Comparison of ENCODE assay signal across 26 cellular contexts in genomic region chr2:145690183-145690582, GRCh38.
"Had no signal": no experiment of that assay in that cellular context is flagged by ENCODE, and none has a peak within 500 bp of the region (broad histone marks: within the 10 kb centered on the region; RNA-seq: fewer than 3 reads in every experiment).

No MANE protein-coding gene starts in this region.

- H3K4me3 ChIP-seq: esophagus muscularis mucosa, lung, thyroid gland had no signal

- H3K9me3 ChIP-seq: esophagus muscularis mucosa, thyroid gland had no signal

- ATAC-seq: activated CD8-positive, alpha-beta memory T cell treated with anti-CD3 and anti-CD28 coated beads, Interleukin-2, amount 10 ng/mL, durations not matched to agents 7 days and 5 days; activated T-helper 17 cell treated with anti-CD3 and anti-CD28 coated beads, Interleukin-2, amount 50 U/mL, for 72 hours had no signal

- H3K27me3 ChIP-seq: esophagus muscularis mucosa, thyroid gland had no signal

- H3K4me1 ChIP-seq: esophagus muscularis mucosa, thyroid gland had no signal

- H3K27ac ChIP-seq: esophagus muscularis mucosa, thyroid gland had no signal

- DNase-seq: activated CD4-positive, alpha-beta memory T cell treated with anti-CD3 and anti-CD28 coated beads, Interleukin-2, amount 10 ng/mL, durations not matched to agents 7 days and 5 days; activated CD4-positive, alpha-beta T cell treated with anti-CD3 and anti-CD28 coated beads for 48 hours; activated CD4-positive, CD25-positive, alpha-beta regulatory T cell; activated CD8-positive, alpha-beta memory T cell treated with anti-CD3 and anti-CD28 coated beads, Interleukin-2, amount 10 ng/mL, durations not matched to agents 7 days and 5 days; activated naive CD4-positive, alpha-beta T cell; activated naive CD8-positive, alpha-beta T cell treated with anti-CD3 and anti-CD28 coated beads for 36 hours; activated T-cell treated with anti-CD3 and anti-CD28 coated beads, Interleukin-2, amount 50 U/mL, for 1 hour; cerebellar nuclear complex; effector CD8-positive, alpha-beta T cell; foreskin melanocyte; glutamatergic neuron; hypothalamus; midbrain; nephron progenitor cell; nucleus accumbens; posterior cingulate gyrus; retina; stimulated activated CD4-positive, alpha-beta T cell treated with anti-CD3 and anti-CD28 coated beads, Interleukin-12 subunit alpha, Interleukin-12 subunit beta, amount 100 ng/mL, for 4 hours; stimulated activated CD4-positive, alpha-beta T cell treated with anti-CD3 and anti-CD28 coated beads, Interleukin-1b, Interleukin-23, amount 100 ng/mL, for 48 hours; stimulated activated CD8-positive, alpha-beta memory T cell treated with anti-CD3 and anti-CD28 coated beads, Interleukin-4, amount 100 ng/mL, for 48 hours; stimulated activated naive CD4-positive, alpha-beta T cell; thyroid gland had no signal

- H3K36me3 ChIP-seq: esophagus muscularis mucosa, thyroid gland had no signal

- FAIRE-seq: keratinocyte had no signal
